In genomic region chr17:55426851-55427586, GRCh38 we compare ENCODE assay signal across 10 cellular contexts. TPM values are rescaled to one million over a fixed set of nuclear protein-coding genes. Genes with fewer than 3 reads are reported as not detected.
DNase-seq lines count a peak whose midpoint lies in the region; ATAC-seq and TF ChIP-seq lines count a peak whose summit lies in the region.
"Had no signal": no experiment of that assay in that cellular context is flagged by ENCODE, and none has a peak within 500 bp of the region (broad histone marks: within the 10 kb centered on the region; RNA-seq: fewer than 3 reads in every experiment).

No MANE protein-coding gene starts in this region.

- H3K79me2 ChIP-seq in hepatocyte: no peaks in the 10 kb centered on the region

- no peak for TF ChIP-seq CTCF in GM10248 (IDR thresholded peaks at IDR 0.05; ENCODE audit: control extremely low read depth, extremely low read depth, low read depth, missing control alignments)
- no peak for TF ChIP-seq CTCF in endothelial cell (IDR thresholded peaks at IDR 0.05; ENCODE audit: unreplicated experiment)
- TF ChIP-seq CTCF in hepatocyte (IDR thresholded peaks at IDR 0.05; ENCODE audit: poor library complexity): no peak

- POLR2A ChIA-PET in GM10248 (lab: Yijun Ruan, JAX): no interaction called here

- CTCF ChIA-PET in GM10248 (lab: Yijun Ruan, JAX): interaction anchor here (1.2 to 1.5 kb wide), 2 partner anchors 9 to 87 kb away, joined by 3 read pairs; no protein-coding TSS in a partner anchor

- H3K27me3 ChIP-seq in hepatocyte: no peaks in the 10 kb centered on the region

- H3K4me2 ChIP-seq in hepatocyte: no peak overlapping the region

- no peak overlapping the region for H3K4me3 ChIP-seq in hepatocyte
- H3K4me3 ChIP-seq: SJSA1 had no signal

- no peaks in the 10 kb centered on the region for H4K20me1 ChIP-seq in hepatocyte (ENCODE audit: insufficient read depth, poor library complexity, severe bottlenecking)

- H3K36me3 ChIP-seq in hepatocyte (replicated peaks; ENCODE audit: insufficient read depth, low read depth): no peaks in the 10 kb centered on the region
- H3K36me3 ChIP-seq: SJSA1 had no signal

- no peak overlapping the region for H3K27ac ChIP-seq in hepatocyte
- H3K27ac ChIP-seq: SJSA1 had no signal

- H3K9me2 ChIP-seq in hepatocyte (replicated peaks; ENCODE audit: insufficient read depth): no peaks in the 10 kb centered on the region

- no peak overlapping the region for H2AFZ ChIP-seq in hepatocyte

- no peak overlapping the region for H3K4me3 Mint-ChIP-seq in endothelial cell (ENCODE audit: unreplicated experiment)
- H3K4me3 Mint-ChIP-seq: CD8-positive, alpha-beta memory T cell had no signal

- no peak overlapping the region for H3K27ac Mint-ChIP-seq in endothelial cell (ENCODE audit: unreplicated experiment)
- H3K27ac Mint-ChIP-seq: CD8-positive, alpha-beta memory T cell had no signal

- DNase-seq in GM10248 (ENCODE audit: extremely low spot score) (peak; percentile 41), fibroblast of gingiva (ENCODE audit: low read depth) (peak; percentile 89), endothelial cell (ENCODE audit: low spot score) (no peak), NCI-H1105 (lab: John Stamatoyannopoulos, UW) (no peak), hepatocyte (ENCODE audit: low spot score) (no peak)
- DNase-seq: CD8-positive, alpha-beta memory T cell had no signal

- no peaks in the 10 kb centered on the region for H3K9me3 ChIP-seq in hepatocyte (ENCODE audit: low read depth)

- ATAC-seq in GM21360 (IDR thresholded peaks at IDR 0.05; ENCODE audit: unreplicated experiment) (peak; percentile 40), HG03378 (IDR thresholded peaks at IDR 0.05; ENCODE audit: unreplicated experiment) (peak; percentile 55), HG03139 (IDR thresholded peaks at IDR 0.05; ENCODE audit: unreplicated experiment) (no peak)

- no peaks in the 10 kb centered on the region for H3K36me3 Mint-ChIP-seq in endothelial cell (ENCODE audit: low read depth, unreplicated experiment)

- no peaks in the 10 kb centered on the region for H3K9me3 Mint-ChIP-seq in endothelial cell (ENCODE audit: unreplicated experiment)
- H3K9me3 Mint-ChIP-seq: CD8-positive, alpha-beta memory T cell had no signal

- peaks cover 4% of the 10 kb centered on the region for H3K27me3 Mint-ChIP-seq in endothelial cell (ENCODE audit: unreplicated experiment)

- no peaks in the 10 kb centered on the region for H3K4me1 ChIP-seq in hepatocyte (ENCODE audit: insufficient read depth)

- peaks cover 12% of the 10 kb centered on the region for H3K4me1 Mint-ChIP-seq in endothelial cell (ENCODE audit: unreplicated experiment)

- 69% methylated on average over 2 of the region's 2 CpGs for WGBS in hepatocyte (ENCODE audit: low lambda C conversion rate, missing lambda C conversion rate)

RNA-seq across cellular contexts. Expression of gene MMD, which starts 5.4 kb away (rescaled TPM):
- total RNA-seq in endothelial cell (ENCODE audit: unreplicated experiment): 48.5 TPM
- 29.5 and 34.7 TPM in 2 replicates for total RNA-seq in hepatocyte
- 19.4 and 26.9 TPM in 2 replicates for polyA plus RNA-seq in hepatocyte

Comparison
In these comparisons a context has a peak if more than half of its experiments do, and no peak if none do; other contexts are left out.
1. DNase-seq: peak in GM10248 (single experiment) and fibroblast of gingiva (single experiment); none in endothelial cell (single experiment), NCI-H1105 (single experiment) and hepatocyte (single experiment).